In genomic region chr21:43827015-43827611, GRCh38 we compare ENCODE assay signal across 1 cellular context.
TF ChIP-seq lines count a peak whose summit lies in the region.

No MANE protein-coding gene starts in this region.

TF ChIP-seq in HepG2, 621 proteins besides CTCF, POLR2A, EP300 and RAD21:
- TF ChIP-seq GLI4 (CRISPR knock-in tag; IDR thresholded peaks at IDR 0.05; ENCODE audit: borderline replicate concordance) = no peak
- no peak for TF ChIP-seq PAF1 (CRISPR knock-in tag; IDR thresholded peaks at IDR 0.05)
- TF ChIP-seq, protein P1, sequence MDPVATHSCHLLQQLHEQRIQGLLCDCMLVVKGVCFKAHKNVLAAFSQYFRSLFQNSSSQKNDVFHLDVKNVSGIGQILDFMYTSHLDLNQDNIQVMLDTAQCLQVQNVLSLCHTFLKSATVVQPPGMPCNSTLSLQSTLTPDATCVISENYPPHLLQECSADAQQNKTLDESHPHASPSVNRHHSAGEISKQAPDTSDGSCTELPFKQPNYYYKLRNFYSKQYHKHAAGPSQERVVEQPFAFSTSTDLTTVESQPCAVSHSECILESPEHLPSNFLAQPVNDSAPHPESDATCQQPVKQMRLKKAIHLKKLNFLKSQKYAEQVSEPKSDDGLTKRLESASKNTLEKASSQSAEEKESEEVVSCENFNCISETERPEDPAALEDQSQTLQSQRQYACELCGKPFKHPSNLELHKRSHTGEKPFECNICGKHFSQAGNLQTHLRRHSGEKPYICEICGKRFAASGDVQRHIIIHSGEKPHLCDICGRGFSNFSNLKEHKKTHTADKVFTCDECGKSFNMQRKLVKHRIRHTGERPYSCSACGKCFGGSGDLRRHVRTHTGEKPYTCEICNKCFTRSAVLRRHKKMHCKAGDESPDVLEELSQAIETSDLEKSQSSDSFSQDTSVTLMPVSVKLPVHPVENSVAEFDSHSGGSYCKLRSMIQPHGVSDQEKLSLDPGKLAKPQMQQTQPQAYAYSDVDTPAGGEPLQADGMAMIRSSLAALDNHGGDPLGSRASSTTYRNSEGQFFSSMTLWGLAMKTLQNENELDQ (CRISPR knock-in tag; IDR thresholded peaks at IDR 0.05; ENCODE audit: borderline replicate concordance) = no peak
- no peak for TF ChIP-seq TBL1XR1 (IDR thresholded peaks at IDR 0.05; ENCODE audit: borderline replicate concordance, low read length, partially characterized antibody)
- TF ChIP-seq FOSL2 (CRISPR knock-in tag; IDR thresholded peaks at IDR 0.05) = peak; percentile 72
- no peak for TF ChIP-seq IKZF4 (CRISPR knock-in tag; IDR thresholded peaks at IDR 0.05; ENCODE audit: borderline replicate concordance, low read depth, not compliant biosample characterization)
- TF ChIP-seq HOXD1 (CRISPR knock-in tag; IDR thresholded peaks at IDR 0.05) = no peak
- no peak for TF ChIP-seq ZNF18 (CRISPR knock-in tag; IDR thresholded peaks at IDR 0.05; ENCODE audit: insufficient replicate concordance)
- no peak for TF ChIP-seq CEBPB (IDR thresholded peaks at IDR 0.05; ENCODE audit: borderline replicate concordance, low read depth, low read length)
- no peak for TF ChIP-seq GATA4 (IDR thresholded peaks at IDR 0.05; ENCODE audit: borderline replicate concordance, low read depth)
- TF ChIP-seq CREB1 (IDR thresholded peaks at IDR 0.05) = peak; percentile 21; the same call in 1 of the 2 replicates
- no peak for TF ChIP-seq CREB1 (CRISPR knock-in tag; IDR thresholded peaks at IDR 0.05)
- TF ChIP-seq RORA (CRISPR knock-in tag; IDR thresholded peaks at IDR 0.05) = no peak
- peak; percentile 86 for TF ChIP-seq ZNF121 (CRISPR knock-in tag; IDR thresholded peaks at IDR 0.05)
- TF ChIP-seq KAT8 (CRISPR knock-in tag; IDR thresholded peaks at IDR 0.05) = no peak
- TF ChIP-seq ZNF441 (CRISPR knock-in tag; IDR thresholded peaks at IDR 0.05; ENCODE audit: borderline replicate concordance) = peak; percentile 73; the same call in 1 of the 2 replicates
- no peak for TF ChIP-seq ZNF572 (CRISPR knock-in tag; IDR thresholded peaks at IDR 0.05)
